ENCODE assay signal across 8 cellular contexts in the genomic region with DNA sequence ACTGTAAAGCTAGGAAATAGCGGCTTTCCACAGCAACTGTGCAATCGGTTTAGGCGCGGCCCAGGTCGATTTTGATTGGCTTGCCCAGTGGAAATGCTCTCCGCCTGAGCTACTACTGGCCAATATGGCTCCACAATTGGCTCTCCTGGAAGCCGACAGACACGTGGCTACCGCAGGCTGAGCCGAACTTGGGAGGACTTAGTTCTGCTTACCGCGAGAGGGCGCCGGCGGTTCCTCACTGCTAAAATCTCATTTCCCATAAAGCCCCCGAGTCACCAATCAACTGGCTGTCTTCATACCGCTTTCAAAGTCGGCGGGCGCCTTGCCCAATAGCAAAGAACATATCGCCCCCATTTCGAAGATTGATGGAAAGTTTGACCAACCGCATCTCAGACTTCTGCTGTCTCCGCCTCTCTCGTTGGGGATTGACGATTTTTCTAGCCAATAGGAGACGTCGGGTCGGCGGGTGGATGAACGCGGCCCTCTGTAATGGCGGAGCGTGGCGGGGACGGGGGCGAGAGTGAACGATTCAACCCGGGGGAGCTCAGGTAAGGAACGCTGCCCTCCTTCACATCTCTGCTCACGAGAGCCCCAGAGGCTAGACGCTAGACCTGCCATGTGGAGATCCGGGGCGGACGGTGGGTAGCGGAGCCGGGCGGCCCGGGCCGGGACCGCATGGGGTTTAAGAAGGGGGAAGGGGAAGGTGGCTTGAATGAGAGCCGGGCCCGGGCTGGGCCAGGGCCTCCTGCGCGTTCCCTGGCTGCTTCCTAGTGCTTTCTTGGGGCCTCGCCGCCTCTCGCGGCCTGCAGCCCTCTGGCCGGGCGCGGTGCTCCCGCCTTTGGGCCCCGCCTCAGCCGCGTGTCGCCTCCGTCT. TPM values are rescaled to one million over a fixed set of nuclear protein-coding genes. Genes with fewer than 3 reads are reported as not detected.
DNase-seq lines count a peak whose midpoint lies in the region; ATAC-seq and TF ChIP-seq lines count a peak whose summit lies in the region.

A gene (plus strand): TSS at position 473 of the 873 bp plus-strand sequence. CDS start 17 bp downstream, at position 490.

- H3K27ac Mint-ChIP-seq in activated T-helper 1 cell treated with anti-CD3 and anti-CD28 coated beads, Interleukin-12 subunit alpha, Interleukin-12 subunit beta, Interleukin-2, Interleukin-4 antibody, amounts not matched to agents 30 ng/mL and 10 ng/mL and 1 ng/mL, durations not matched to agents 14 hours and 24 hours and 36 hours = peak within 1 kb of the TSS; percentile 98
- peak within 1 kb of the TSS; percentile 91 to 100 (median 97) for H3K27ac Mint-ChIP-seq in naive thymus-derived CD4-positive, alpha-beta T cell

- peak within 1 kb of the TSS; percentile 95 for H3K4me3 Mint-ChIP-seq in activated T-helper 1 cell treated with anti-CD3 and anti-CD28 coated beads, Interleukin-12 subunit alpha, Interleukin-12 subunit beta, Interleukin-2, Interleukin-4 antibody, amounts not matched to agents 30 ng/mL and 10 ng/mL and 1 ng/mL, durations not matched to agents 14 hours and 24 hours and 36 hours
- H3K4me3 Mint-ChIP-seq in naive thymus-derived CD4-positive, alpha-beta T cell = peak within 1 kb of the TSS; percentile 83 to 100 (median 99)

- peak within 1 kb of the TSS; percentile 100 for H3K9ac ChIP-seq in DND-41 (ENCODE audit: low read depth, low read length)
- peak within 1 kb of the TSS; percentile 99 for H3K9ac ChIP-seq in Karpas-422 (ENCODE audit: low read length)

- no peaks in the 10 kb centered on the region for H3K9me2 ChIP-seq in Karpas-422 (replicated peaks; ENCODE audit: insufficient read depth, low read length)

- peak within 1 kb of the TSS; percentile 99 to 100 for H3K4me3 ChIP-seq in DND-41 (ENCODE audit: low read depth in 1 of 2, low read length in 2 of 2)
- H3K4me3 ChIP-seq in Karpas-422 (ENCODE audit: low read length) = peak within 1 kb of the TSS; percentile 97
- H3K4me3 ChIP-seq in naive thymus-derived CD4-positive, alpha-beta T cell (ENCODE audit: low read length) = peak within 1 kb of the TSS; percentile 64

- H3K36me3 ChIP-seq in DND-41 (ENCODE audit: insufficient read depth, low read length) (no peaks in the 10 kb centered on the region; the same call in 1 of the 2 replicates), Karpas-422 (ENCODE audit: insufficient read depth, low read length) (no peaks in the 10 kb centered on the region)
- peaks cover 0 to 7% (median 0%) of the 10 kb centered on the region in 3 experiments for H3K36me3 ChIP-seq in naive thymus-derived CD4-positive, alpha-beta T cell (ENCODE audit: control insufficient read depth in 2 of 3, insufficient read depth in 3 of 3, low read length in 3 of 3)

- H3K79me2 ChIP-seq in DND-41 (ENCODE audit: insufficient read depth, low read length) (peaks cover 54% of the 10 kb centered on the region), Karpas-422 (ENCODE audit: low read length) (peaks cover 49% of the 10 kb centered on the region)

- peak; percentile 91 for ATAC-seq in DND-41 (ENCODE audit: insufficient read depth, low read depth)
- ATAC-seq in GM21786 (IDR thresholded peaks at IDR 0.05; ENCODE audit: unreplicated experiment) = peak; percentile 97
- peak; percentile 94 for ATAC-seq in naive thymus-derived CD4-positive, alpha-beta T cell

- H3K4me1 Mint-ChIP-seq in activated T-helper 1 cell treated with anti-CD3 and anti-CD28 coated beads, Interleukin-12 subunit alpha, Interleukin-12 subunit beta, Interleukin-2, Interleukin-4 antibody, amounts not matched to agents 30 ng/mL and 10 ng/mL and 1 ng/mL, durations not matched to agents 14 hours and 24 hours and 36 hours (ENCODE audit: low read depth) = peaks cover 33% of the 10 kb centered on the region
- peaks cover 24 to 51% (median 43%) of the 10 kb centered on the region in 7 donors for H3K4me1 Mint-ChIP-seq in naive thymus-derived CD4-positive, alpha-beta T cell

- H3K9me3 Mint-ChIP-seq in activated T-helper 1 cell treated with anti-CD3 and anti-CD28 coated beads, Interleukin-12 subunit alpha, Interleukin-12 subunit beta, Interleukin-2, Interleukin-4 antibody, amounts not matched to agents 30 ng/mL and 10 ng/mL and 1 ng/mL, durations not matched to agents 14 hours and 24 hours and 36 hours = no peaks in the 10 kb centered on the region
- H3K9me3 Mint-ChIP-seq in naive thymus-derived CD4-positive, alpha-beta T cell = peaks cover 0 to 2% (median 0%) of the 10 kb centered on the region in 11 donors

- peaks cover 2% of the 10 kb centered on the region for H3K9me3 ChIP-seq in DND-41 (ENCODE audit: insufficient read depth, low read length, severe bottlenecking)
- H3K9me3 ChIP-seq in Karpas-422 (ENCODE audit: low read length) = no peaks in the 10 kb centered on the region
- H3K9me3 ChIP-seq in naive thymus-derived CD4-positive, alpha-beta T cell (ENCODE audit: control insufficient read depth in 2 of 3, low read length in 3 of 3) = no peaks in the 10 kb centered on the region

- H3K27ac ChIP-seq in DND-41 (ENCODE audit: low read length) (peak within 1 kb of the TSS; percentile 99), Karpas-422 (ENCODE audit: low read length) (peak within 1 kb of the TSS; percentile 86)
- peak within 1 kb of the TSS; percentile 96 for H3K27ac ChIP-seq in naive thymus-derived CD4-positive, alpha-beta T cell (ENCODE audit: low read depth, low read length)

- peaks cover 9% of the 10 kb centered on the region for H3K36me3 Mint-ChIP-seq in activated T-helper 1 cell treated with anti-CD3 and anti-CD28 coated beads, Interleukin-12 subunit alpha, Interleukin-12 subunit beta, Interleukin-2, Interleukin-4 antibody, amounts not matched to agents 30 ng/mL and 10 ng/mL and 1 ng/mL, durations not matched to agents 14 hours and 24 hours and 36 hours (ENCODE audit: low read depth)
- H3K36me3 Mint-ChIP-seq in naive thymus-derived CD4-positive, alpha-beta T cell = peaks cover 0 to 3% (median 0%) of the 10 kb centered on the region in 5 donors

- H3K27me3 Mint-ChIP-seq in activated T-helper 1 cell treated with anti-CD3 and anti-CD28 coated beads, Interleukin-12 subunit alpha, Interleukin-12 subunit beta, Interleukin-2, Interleukin-4 antibody, amounts not matched to agents 30 ng/mL and 10 ng/mL and 1 ng/mL, durations not matched to agents 14 hours and 24 hours and 36 hours (ENCODE audit: insufficient read depth) = no peaks in the 10 kb centered on the region
- peaks cover 0 to 10% (median 0%) of the 10 kb centered on the region in 5 donors for H3K27me3 Mint-ChIP-seq in naive thymus-derived CD4-positive, alpha-beta T cell

- CTCF ChIA-PET in naive thymus-derived CD4-positive, alpha-beta T cell (lab: Charles Lee) = interaction anchor here (0.5 to 1.0 kb wide), 2 partner anchors 17 to 23 kb away, joined by 3 read pairs; no protein-coding TSS in a partner anchor

- peak; percentile 86 for TF ChIP-seq CTCF in DND-41 (IDR thresholded peaks at IDR 0.05; ENCODE audit: borderline replicate concordance, extremely low read depth, low read length, poor library complexity, severe bottlenecking)

- peak within 1 kb of the TSS; percentile 98 for H2AFZ ChIP-seq in DND-41 (ENCODE audit: low read depth, low read length)
- peak within 1 kb of the TSS; percentile 73 for H2AFZ ChIP-seq in Karpas-422 (ENCODE audit: low read length)

- H3K27me3 ChIP-seq in DND-41 (ENCODE audit: insufficient read depth, low read length, poor library complexity) (no peaks in the 10 kb centered on the region), Karpas-422 (ENCODE audit: low read length) (no peaks in the 10 kb centered on the region)
- no peaks in the 10 kb centered on the region for H3K27me3 ChIP-seq in naive thymus-derived CD4-positive, alpha-beta T cell (ENCODE audit: control insufficient read depth in 2 of 2, insufficient read depth in 2 of 2, low read length in 2 of 2)

- intact Hi-C loops in activated T-helper 1 cell treated with anti-CD3 and anti-CD28 coated beads, Interleukin-12 subunit alpha, Interleukin-12 subunit beta, Interleukin-2, Interleukin-4 antibody, amounts not matched to agents 30 ng/mL and 10 ng/mL and 1 ng/mL, durations not matched to agents 14 hours and 24 hours and 36 hours (cut with micrococcal nuclease) = loop anchor here (1.0 to 5.0 kb wide), 4 partner anchors 244 to 1935 kb away; a partner anchor contains a TSS
- intact Hi-C loops in naive thymus-derived CD4-positive, alpha-beta T cell (cut with micrococcal nuclease) = loop anchor here (1.0 kb wide), 4 partner anchors 244 to 1936 kb away; a partner anchor contains a TSS

- H3K4me2 ChIP-seq in DND-41 (ENCODE audit: insufficient read depth, low read length) (peak within 1 kb of the TSS; percentile 81), Karpas-422 (ENCODE audit: low read depth, low read length, poor library complexity, severe bottlenecking) (peak within 1 kb of the TSS; percentile 77)

- DNase-seq in DND-41 (peak; percentile 98), Karpas-422 (peak; percentile 100), RKO (ENCODE audit: low spot score) (peak; percentile 100), fibroblast of gingiva (ENCODE audit: low read depth) (peak; percentile 100)
- peak; percentile 97 for DNase-seq in activated T-helper 1 cell treated with anti-CD3 and anti-CD28 coated beads, Interleukin-12 subunit alpha, Interleukin-12 subunit beta, Interleukin-2, Interleukin-4 antibody, amounts not matched to agents 30 ng/mL and 10 ng/mL and 1 ng/mL, durations not matched to agents 14 hours and 24 hours and 36 hours (ENCODE audit: low spot score)
- DNase-seq in naive thymus-derived CD4-positive, alpha-beta T cell = peak; percentile 87 to 99 (median 98)
- peak; percentile 91 to 99 (median 98) for DNase-seq in stimulated activated naive CD4-positive, alpha-beta T cell (lab: John Stamatoyannopoulos, UW)

- POLR2A ChIA-PET in naive thymus-derived CD4-positive, alpha-beta T cell (lab: Charles Lee) = interaction anchor here (0.6 to 1.3 kb wide), 2 partner anchors 20 to 242 kb away, joined by 3 read pairs; no protein-coding TSS in a partner anchor

- peaks cover 39% of the 10 kb centered on the region for H4K20me1 ChIP-seq in DND-41 (ENCODE audit: insufficient read depth, low read length)
- H4K20me1 ChIP-seq in Karpas-422 (ENCODE audit: insufficient read depth, low read depth, low read length) = peaks cover 38% of the 10 kb centered on the region

- H3K4me1 ChIP-seq in DND-41 (ENCODE audit: insufficient read depth, low read length) (peaks cover 35% of the 10 kb centered on the region), Karpas-422 (ENCODE audit: low read length) (peaks cover 26% of the 10 kb centered on the region)
- H3K4me1 ChIP-seq in naive thymus-derived CD4-positive, alpha-beta T cell (ENCODE audit: control insufficient read depth in 2 of 2, insufficient read depth in 2 of 2, low read length in 2 of 2) = peaks cover 14 to 19% of the 10 kb centered on the region in 2 donors

RNA-seq across cellular contexts. Expression of the gene that starts here (rescaled TPM):
- total RNA-seq in Karpas-422 (2014; rRNA removed; shearing (Covaris generic); ENCODE audit: low replicate concordance) = 72.9 and 144 TPM in 2 replicates
- total RNA-seq in activated T-helper 1 cell treated with anti-CD3 and anti-CD28 coated beads, Interleukin-12 subunit alpha, Interleukin-12 subunit beta, Interleukin-2, Interleukin-4 antibody, amounts not matched to agents 30 ng/mL and 10 ng/mL and 1 ng/mL, durations not matched to agents 14 hours and 24 hours and 36 hours = 152 and 160 TPM in 2 replicates
- total RNA-seq in naive thymus-derived CD4-positive, alpha-beta T cell = 100 to 1,000 TPM in 1 of 5 experiments, 10 to 100 TPM in 4; 75.2 to 101 (median 83.8) TPM
- polyA plus RNA-seq in naive thymus-derived CD4-positive, alpha-beta T cell = 10 to 100 TPM; 40.2 to 57.7 TPM

Comparison
In these comparisons a context has a peak if more than half of its experiments do, and no peak if none do; other contexts are left out.
1. Peak in every context shown above with its lines: DNase-seq, ATAC-seq, H3K4me3 ChIP-seq and H3K27ac ChIP-seq.